19 cellular contexts compared by ENCODE assay signal in genomic region chr1:233368106-233368783, GRCh38. TPM values are rescaled to one million over a fixed set of nuclear protein-coding genes. Genes with fewer than 3 reads are reported as not detected.
DNase-seq lines count a peak whose midpoint lies in the region; ATAC-seq and TF ChIP-seq lines count a peak whose summit lies in the region.
"Had no signal": no experiment of that assay in that cellular context is flagged by ENCODE, and none has a peak within 500 bp of the region (broad histone marks: within the 10 kb centered on the region; RNA-seq: fewer than 3 reads in every experiment).

No MANE protein-coding gene starts in this region.

- 95% methylated on average over 3 of the region's 3 CpGs for WGBS in mammary epithelial cell (ENCODE audit: low coverage, missing lambda C conversion rate)
- WGBS in right cardiac atrium, result 62% methylated on average over 3 of the region's 3 CpGs

- H2AFZ ChIP-seq in mammary epithelial cell (ENCODE audit: low read depth, low read length), result no peak overlapping the region
- H2AFZ ChIP-seq: neural progenitor cell had no signal

- no peaks in the 10 kb centered on the region for H3K79me2 ChIP-seq in mammary epithelial cell (ENCODE audit: insufficient read depth, low read length)

- H3K27me3 ChIP-seq in mammary epithelial cell (ENCODE audit: insufficient read depth, low read length) (no peaks in the 10 kb centered on the region), lower lobe of right lung (ENCODE audit: low read depth) (no peaks in the 10 kb centered on the region), right cardiac atrium (ENCODE audit: control insufficient read depth, insufficient read depth) (no peaks in the 10 kb centered on the region)
- H3K27me3 ChIP-seq: brain microvascular endothelial cell, neural progenitor cell, suprapubic skin had no signal

- CTCF ChIA-PET in MCF 10A (lab: Yijun Ruan, JAX) (interaction anchor here (0.6 to 8.2 kb wide), 17 partner anchors 9 to 746 kb away, joined by 3 to 62 read pairs (median 4); no protein-coding TSS in a partner anchor), mammary epithelial cell (lab: Charles Lee; ENCODE audit: low non-redundant PET) (no interaction called here)

- H3K4me2 ChIP-seq in mammary epithelial cell (ENCODE audit: insufficient read depth, low read depth, low read length), result no peak overlapping the region
- H3K4me2 ChIP-seq: neural progenitor cell had no signal

- no peak overlapping the region for H3K4me3 Mint-ChIP-seq in MCF 10A (ENCODE audit: unreplicated experiment)
- H3K4me3 Mint-ChIP-seq: activated T-helper 17 cell treated with anti-CD3 and anti-CD28 coated beads, Interleukin-2, amount 50 U/mL, for 72 hours; neural progenitor cell had no signal

- H3K9ac ChIP-seq in mammary epithelial cell (ENCODE audit: insufficient read depth, low read length), result no peak overlapping the region
- H3K9ac ChIP-seq: neural progenitor cell had no signal

- H3K4me1 Mint-ChIP-seq in MCF 10A (ENCODE audit: insufficient read depth, unreplicated experiment), result peaks cover 17% of the 10 kb centered on the region

- no peaks in the 10 kb centered on the region for H3K27me3 Mint-ChIP-seq in MCF 10A (ENCODE audit: insufficient read depth, unreplicated experiment)
- H3K27me3 Mint-ChIP-seq: activated T-helper 17 cell treated with anti-CD3 and anti-CD28 coated beads, Interleukin-2, amount 50 U/mL, for 72 hours had no signal

- no peaks in the 10 kb centered on the region for H3K9me3 ChIP-seq in mammary epithelial cell (replicated peaks; ENCODE audit: insufficient read depth, low read length)
- no peaks in the 10 kb centered on the region for H3K9me3 ChIP-seq in lower lobe of right lung
- H3K9me3 ChIP-seq in right cardiac atrium (ENCODE audit: control insufficient read depth, low read length), result no peaks in the 10 kb centered on the region
- H3K9me3 ChIP-seq: suprapubic skin had no signal

- no peaks in the 10 kb centered on the region for H4K20me1 ChIP-seq in mammary epithelial cell (ENCODE audit: insufficient read depth, low read length)

- in situ Hi-C loops in mammary epithelial cell (cut with MboI; ENCODE audit: low sequenced_read_pairs in 2 of 2), result no loop called here

- intact Hi-C loops in MCF 10A (cut with micrococcal nuclease), result no loop called here
- intact Hi-C loops in mammary epithelial cell (cut with micrococcal nuclease), result no loop called here
- intact Hi-C loops in lower lobe of right lung (cut with DNase I), result no loop called here
- intact Hi-C loops in right cardiac atrium (cut with DNase I), result no loop called here

- DNase-seq in MCF 10A (ENCODE audit: unreplicated experiment) (peak; percentile 67), mammary epithelial cell (no peak), amniotic epithelial cell (ENCODE audit: low read depth) (peak; percentile 61), left lobe of liver (ENCODE audit: low spot score) (no peak), lower lobe of right lung (no peak), right cardiac atrium (no peak)
- DNase-seq: 8988T; brain microvascular endothelial cell; effector CD8-positive, alpha-beta T cell; head of caudate nucleus; left ventricle myocardium superior; NCI-H1417 treated with DMSO at 0.1 percent for 48 hours; NCI-H524 treated with DMSO at 0.1 percent for 48 hours had no signal

- no peak for TF ChIP-seq CTCF in MCF 10A (IDR thresholded peaks at IDR 0.05; ENCODE audit: unreplicated experiment)
- no peak for TF ChIP-seq CTCF in mammary epithelial cell (conservative IDR thresholded peaks at IDR 0.05 in 1 of 2, IDR thresholded peaks at IDR 0.05 in 1 of 2; ENCODE audit: extremely low read depth in 1 of 2, insufficient read depth in 1 of 2, low read depth in 1 of 2, low read length in 2 of 2)
- TF ChIP-seq CTCF in lower lobe of right lung (IDR thresholded peaks at IDR 0.05), result no peak

- peak; percentile 24 for ATAC-seq in left lobe of liver
- ATAC-seq in lower lobe of right lung, result no peak
- no peak for ATAC-seq in right cardiac atrium
- no peak for ATAC-seq in GM18868 (IDR thresholded peaks at IDR 0.05; ENCODE audit: unreplicated experiment)
- ATAC-seq in HG03565 (IDR thresholded peaks at IDR 0.05; ENCODE audit: unreplicated experiment), result no peak
- ATAC-seq: activated T-helper 17 cell treated with anti-CD3 and anti-CD28 coated beads, Interleukin-2, amount 50 U/mL, for 72 hours; GM12878; left ventricle myocardium superior had no signal

- H3K9me3 Mint-ChIP-seq in MCF 10A (ENCODE audit: unreplicated experiment), result no peaks in the 10 kb centered on the region
- H3K9me3 Mint-ChIP-seq: activated T-helper 17 cell treated with anti-CD3 and anti-CD28 coated beads, Interleukin-2, amount 50 U/mL, for 72 hours; neural progenitor cell had no signal

- H3K36me3 ChIP-seq in mammary epithelial cell (ENCODE audit: insufficient read depth, low read length) (peaks cover 2% of the 10 kb centered on the region), lower lobe of right lung (no peaks in the 10 kb centered on the region)
- H3K36me3 ChIP-seq: brain microvascular endothelial cell, neural progenitor cell, suprapubic skin had no signal

- H3K4me3 ChIP-seq in mammary epithelial cell (replicated peaks in 1 of 3; ENCODE audit: insufficient read depth in 1 of 3, low read depth in 2 of 3, low read length in 3 of 3) (no peak overlapping the region), lower lobe of right lung (no peak overlapping the region), right cardiac atrium (ENCODE audit: low read length) (no peak overlapping the region)
- H3K4me3 ChIP-seq: GM12878, neural progenitor cell, suprapubic skin had no signal

- dilution Hi-C loops in mammary epithelial cell (cut with HindIII; ENCODE audit: low sequenced_read_pairs), result no loop called here

- no peak overlapping the region for H3K27ac Mint-ChIP-seq in MCF 10A (ENCODE audit: low read depth, unreplicated experiment)
- H3K27ac Mint-ChIP-seq: activated T-helper 17 cell treated with anti-CD3 and anti-CD28 coated beads, Interleukin-2, amount 50 U/mL, for 72 hours; neural progenitor cell had no signal

- peaks cover 20% of the 10 kb centered on the region for H3K36me3 Mint-ChIP-seq in MCF 10A (ENCODE audit: insufficient read depth, unreplicated experiment)
- H3K36me3 Mint-ChIP-seq: neural progenitor cell had no signal

- H3K4me1 ChIP-seq in mammary epithelial cell (ENCODE audit: insufficient read depth, low read length), result peaks cover 4% of the 10 kb centered on the region
- H3K4me1 ChIP-seq in lower lobe of right lung, result no peaks in the 10 kb centered on the region
- no peaks in the 10 kb centered on the region for H3K4me1 ChIP-seq in right cardiac atrium (ENCODE audit: control insufficient read depth, insufficient read depth, low read length)
- H3K4me1 ChIP-seq: suprapubic skin had no signal

- BruUV-seq in MCF 10A (replicated peaks; lab: Mats Ljungman, UMichigan), result no TSS peak
- BruUV-seq in mammary epithelial cell (replicated peaks; lab: Mats Ljungman, UMichigan), result no TSS peak

- no peak overlapping the region for H3K27ac ChIP-seq in mammary epithelial cell (ENCODE audit: insufficient read depth, low read depth, low read length)
- H3K27ac ChIP-seq in lower lobe of right lung, result no peak overlapping the region
- H3K27ac ChIP-seq in right cardiac atrium (ENCODE audit: low read length), result no peak overlapping the region
- H3K27ac ChIP-seq: brain microvascular endothelial cell, neural progenitor cell, suprapubic skin had no signal

- POLR2A ChIA-PET in MCF 10A (lab: Yijun Ruan, JAX), result interaction anchor here (1.2 to 2.4 kb wide), 4 partner anchors 8 to 74 kb away, joined by 4 to 9 read pairs (median 7); no protein-coding TSS in a partner anchor

RNA-seq across cellular contexts. Expression of gene MAP3K21, which starts 40.7 kb away (rescaled TPM):
- total RNA-seq in MCF 10A (2022), result 20.3 and 24.2 TPM in 2 replicates
- 1 to 10 TPM; 6.3 to 8.5 TPM for total RNA-seq in mammary epithelial cell
- polyA plus RNA-seq in mammary epithelial cell, result 6.8 TPM
- 11.5 TPM for polyA minus RNA-seq in mammary epithelial cell
- total RNA-seq in left lobe of liver, result 4.7 TPM
- total RNA-seq in lower lobe of right lung, result 9.2 TPM
- total RNA-seq in right cardiac atrium, result under 1 TPM; 0.28 to 0.47 (median 0.40) TPM
- polyA plus RNA-seq in right cardiac atrium, result 0.25 TPM

Comparison
In these comparisons a context has a peak if more than half of its experiments do, and no peak if none do; other contexts are left out.
1. DNase-seq: peak in MCF 10A (single experiment) and amniotic epithelial cell (single experiment); none in mammary epithelial cell (single experiment), left lobe of liver (single experiment), lower lobe of right lung (single experiment) and right cardiac atrium (0 of 3).